26 cellular contexts compared by ENCODE assay signal in genomic region chr22:29054251-29054767, GRCh38. TPM values are rescaled to one million over a fixed set of nuclear protein-coding genes. Genes with fewer than 3 reads are reported as not detected.
DNase-seq lines count a peak whose midpoint lies in the region; ATAC-seq, FAIRE-seq and TF ChIP-seq lines count a peak whose summit lies in the region.
"Had no signal": no experiment of that assay in that cellular context is flagged by ENCODE, and none has a peak within 500 bp of the region (broad histone marks: within the 10 kb centered on the region; RNA-seq: fewer than 3 reads in every experiment).

No MANE protein-coding gene starts in this region.

- H3K4me3 ChIP-seq in HUES64 (ENCODE audit: low read length) (no peak overlapping the region), H1 (ENCODE audit: extremely low read depth in 1 of 4, insufficient read depth in 2 of 4, low read depth in 3 of 4, low read length in 4 of 4) (no peak overlapping the region), brain microvascular endothelial cell (ENCODE audit: low read depth, low read length) (no peak overlapping the region)
- H3K4me3 ChIP-seq: BLaER1, SJCRH30 had no signal

- TF ChIP-seq EP300 in H1 (IDR thresholded peaks at IDR 0.05; ENCODE audit: borderline replicate concordance in 1 of 2, low read depth in 2 of 2, low read length in 2 of 2) = no peak

- in situ Hi-C loops in brain microvascular endothelial cell (cut with HindIII; ENCODE audit: low pct_ligation_motif_present, low sequenced_read_pairs) = no loop called here

- 0 out of 3 replicates have a peak, but pooled peaks of 1 of the 2 experiments have one; percentile 23 for TF ChIP-seq POLR2A in H1 (IDR thresholded peaks at IDR 0.05; ENCODE audit: control extremely low read depth in 1 of 2, low read depth in 2 of 2, low read length in 2 of 2)

- H2AK5ac ChIP-seq in H1 (ENCODE audit: low read depth, low read length) = peak overlapping the region; percentile 87; the same call in 1 of the 2 replicates

- no peak overlapping the region for H3K9ac ChIP-seq in HUES64 (ENCODE audit: low read depth, low read length)
- no peak overlapping the region for H3K9ac ChIP-seq in H1 (replicated peaks in 1 of 4; ENCODE audit: extremely low read depth in 1 of 4, low read depth in 3 of 4, low read length in 3 of 4)
- H3K9ac ChIP-seq: BLaER1 had no signal

- H4K91ac ChIP-seq in H1 (replicated peaks; ENCODE audit: insufficient read length, low read length) = peak overlapping the region; percentile 5

- H3K14ac ChIP-seq in H1 (ENCODE audit: insufficient read length) = no peak overlapping the region

- peak overlapping the region; percentile 11 to 59; a peak in 2 of 4 replicates for H3K4me2 ChIP-seq in H1 (ENCODE audit: insufficient read depth in 1 of 2, low read depth in 2 of 2, low read length in 2 of 2)

- H2AFZ ChIP-seq in H1 (ENCODE audit: low read length) = no peak overlapping the region

- no peak overlapping the region for H2BK120ac ChIP-seq in H1 (replicated peaks; ENCODE audit: low read depth, low read length)

- CTCF ChIA-PET in H1 (lab: Charles Lee; ENCODE audit: partially characterized antibody) = interaction anchor here (0.6 to 4.0 kb wide), 7 partner anchors 14 to 151 kb away, joined by 3 to 22 read pairs (median 3); partner anchors contain the start of gene EMID1

- POLR2A ChIA-PET in H1 (lab: Charles Lee; ENCODE audit: partially characterized antibody) = interaction anchor here (0.7 to 1.9 kb wide), 5 partner anchors 11 to 16 kb away, joined by 3 to 12 read pairs (median 5); no protein-coding TSS in a partner anchor

- no peak overlapping the region; the same call in 1 of the 2 replicates for H2BK12ac ChIP-seq in H1 (ENCODE audit: low read depth, low read length)

- no peaks in the 10 kb centered on the region for H3K23me2 ChIP-seq in H1 (ENCODE audit: low read depth, low read length)

- DNase-seq in H1 (ENCODE audit: low read depth in 1 of 2, low spot score in 2 of 2) (no peak), myocyte (ENCODE audit: low read depth) (peak; percentile 71), urothelium cell line (ENCODE audit: low spot score) (no peak), cerebellar cortex (ENCODE audit: low spot score) (no peak), brain microvascular endothelial cell (no peak)
- DNase-seq: CD4-positive, alpha-beta T cell; COR-L47; IMR-90; MV-4-11; NCI-H1694; NCI-H2081; NCI-H2171; NCI-H345; NCI-H774 had no signal

- no peak for TF ChIP-seq RAD21 in H1 (IDR thresholded peaks at IDR 0.05 in 1 of 2, conservative IDR thresholded peaks at IDR 0.05 in 1 of 2; ENCODE audit: low read depth in 2 of 2, low read length in 2 of 2)

- no peak overlapping the region for H3K56ac ChIP-seq in H1 (replicated peaks; ENCODE audit: insufficient read length, low read depth, low read length)

- H2BK15ac ChIP-seq in H1 (ENCODE audit: low read length) = peak overlapping the region; percentile 74; the same call in 1 of the 2 replicates

- H3K4ac ChIP-seq in H1 (replicated peaks; ENCODE audit: insufficient read length, low read depth, low read length) = peak overlapping the region; percentile 76

- H3K27ac ChIP-seq in HUES64 (ENCODE audit: low read depth, low read length) (peak overlapping the region; percentile 16; the same call in 1 of the 2 replicates), H1 (ENCODE audit: low read depth, low read length) (no peak overlapping the region), brain microvascular endothelial cell (no peak overlapping the region)
- H3K27ac ChIP-seq: BLaER1, HL-60 had no signal

- H2BK20ac ChIP-seq in H1 (ENCODE audit: low read length) = no peak overlapping the region

- 0 out of 2 replicates have a peak overlapping the region, but pooled peaks have one; percentile 42 for H2BK5ac ChIP-seq in H1 (ENCODE audit: low read depth, low read length)

- no peaks in the 10 kb centered on the region for H3K9me3 ChIP-seq in HUES64 (ENCODE audit: insufficient read depth, low read depth, low read length)
- no peaks in the 10 kb centered on the region for H3K9me3 ChIP-seq in H1 (ENCODE audit: insufficient read depth in 2 of 2, low read depth in 1 of 2, low read length in 1 of 2)
- H3K9me3 ChIP-seq: BLaER1, SJCRH30 had no signal

- no peak overlapping the region for H3K23ac ChIP-seq in H1 (ENCODE audit: insufficient read length)

- TF ChIP-seq CTCF in H1 (IDR thresholded peaks at IDR 0.05; ENCODE audit: control extremely low read depth in 1 of 3, insufficient read depth in 1 of 3, low read depth in 1 of 3, low read length in 3 of 3) = no peak
- no peak for TF ChIP-seq CTCF in brain microvascular endothelial cell (IDR thresholded peaks at IDR 0.05; ENCODE audit: low read depth, low read length, missing control alignments)

- no peak overlapping the region; the same call in 1 of the 2 replicates for H4K8ac ChIP-seq in H1 (ENCODE audit: extremely low read depth, insufficient read depth, low read length)

- no peaks in the 10 kb centered on the region for H3K79me2 ChIP-seq in H1 (ENCODE audit: control insufficient read depth in 1 of 2, insufficient read depth in 2 of 2, low read length in 2 of 2)

- no peaks in the 10 kb centered on the region for H4K20me1 ChIP-seq in H1 (replicated peaks in 1 of 2; ENCODE audit: control insufficient read depth in 1 of 2, insufficient read depth in 2 of 2, low read length in 2 of 2)

- peak overlapping the region; percentile 65 for H4K5ac ChIP-seq in H1 (ENCODE audit: insufficient read length, low read depth, low read length)

- FAIRE-seq in H1 (lab: Jason Lieb, UNC) = no peak
- FAIRE-seq in urothelium cell line (lab: Jason Lieb, UNC) = peak; percentile 30
- FAIRE-seq: GM12892, GM18507, H54 had no signal

- peaks cover 2% of the 10 kb centered on the region; the same call in 1 of the 2 replicates for H3K79me1 ChIP-seq in H1 (ENCODE audit: low read depth, low read length)

- H3K36me3 ChIP-seq in HUES64 (ENCODE audit: insufficient read depth, low read length) (peaks cover 18% of the 10 kb centered on the region), H1 (ENCODE audit: control insufficient read depth in 2 of 4, insufficient read depth in 4 of 4, low read length in 3 of 4) (peaks cover 1 to 17% (median 6%) of the 10 kb centered on the region in 4 experiments; a peak in 5 of 8 replicates), brain microvascular endothelial cell (replicated peaks) (no peaks in the 10 kb centered on the region)
- H3K36me3 ChIP-seq: SJCRH30 had no signal

- ATAC-seq in HG03139 (IDR thresholded peaks at IDR 0.05; ENCODE audit: unreplicated experiment) = no peak
- ATAC-seq: Panc1 had no signal

- H3K27me3 ChIP-seq in HUES64 (ENCODE audit: insufficient read depth, low read length) (no peaks in the 10 kb centered on the region), H1 (replicated peaks in 1 of 4; ENCODE audit: control insufficient read depth in 3 of 4, extremely low read depth in 1 of 4, insufficient read depth in 3 of 4, low read length in 3 of 4) (no peaks in the 10 kb centered on the region), brain microvascular endothelial cell (replicated peaks) (no peaks in the 10 kb centered on the region)
- H3K27me3 ChIP-seq: BLaER1, SJCRH30 had no signal

- peak overlapping the region; percentile 55 for H3K18ac ChIP-seq in H1 (ENCODE audit: extremely low read depth, low read length)

- H3K4me1 ChIP-seq in HUES64 (ENCODE audit: insufficient read depth, low read length) (peaks cover 27% of the 10 kb centered on the region), H1 (replicated peaks in 1 of 4; ENCODE audit: control insufficient read depth in 3 of 4, insufficient read depth in 4 of 4, low read length in 3 of 4) (peaks cover 0 to 27% (median 18%) of the 10 kb centered on the region in 4 experiments; a peak in 6 of 7 replicates)

- 91% methylated on average over 10 of the region's 10 CpGs for WGBS in HUES64
- 86% methylated on average over 10 of the region's 10 CpGs; no CpG with 5 or more reads in 1 of the 2 experiments for WGBS in H1 (ENCODE audit: extremely low coverage in 1 of 2, insufficient coverage in 1 of 2, insufficient read length in 1 of 2, insufficient replicate concordance in 2 of 2, low coverage in 1 of 2, low lambda C conversion rate in 2 of 2, missing lambda C conversion rate in 1 of 2), 2 experiments

TF ChIP-seq in H1, 55 proteins besides CTCF, POLR2A, EP300 and RAD21 (continues in another document):
- TF ChIP-seq NRF1 (IDR thresholded peaks at IDR 0.05; ENCODE audit: low read depth, low read length) (no peak), HDAC6 (IDR thresholded peaks at IDR 0.05; ENCODE audit: low read depth, low read length) (no peak), CREB1 (IDR thresholded peaks at IDR 0.05) (no peak), POLR2AphosphoS5 (IDR thresholded peaks at IDR 0.05; ENCODE audit: low read depth, low read length) (no peak; the same call in 1 of the 2 replicates), CHD2 (IDR thresholded peaks at IDR 0.05; ENCODE audit: low read length) (no peak)
- TF ChIP-seq, protein P1, sequence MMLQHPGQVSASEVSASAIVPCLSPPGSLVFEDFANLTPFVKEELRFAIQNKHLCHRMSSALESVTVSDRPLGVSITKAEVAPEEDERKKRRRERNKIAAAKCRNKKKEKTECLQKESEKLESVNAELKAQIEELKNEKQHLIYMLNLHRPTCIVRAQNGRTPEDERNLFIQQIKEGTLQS (IDR thresholded peaks at IDR 0.05; ENCODE audit: insufficient read depth, low read depth, low read length) = no peak

RNA-seq across cellular contexts. Expression of gene C22orf31, which starts 7.3 kb away (rescaled TPM):
- not detected for polyA plus RNA-seq in HUES64 (2013, experiment 1 of 2)
- polyA plus RNA-seq in HUES64 (2013, experiment 2 of 2) = not detected
- total RNA-seq in H1 (2021; fragmentation: NEBNext Ultra II Directional; extraction: Animal tissue kit (Norgen Biotek cat#: 25700)) = not detected in 2 replicates
- not detected in 2 replicates for polyA plus RNA-seq in H1 (2011; rRNA removed)
- not detected for polyA plus RNA-seq in H1 (2011; cell fraction: cytosol; rRNA removed)
- not detected for polyA plus RNA-seq in H1 (2011; cell fraction: nucleus; rRNA removed)
- not detected in 4 replicates for polyA plus RNA-seq in H1 (2012, experiment 1 of 2)
- not detected for polyA plus RNA-seq in H1 (2012, experiment 2 of 2)
- polyA plus RNA-seq in H1 (2013, experiment 1 of 2) = not detected
- polyA plus RNA-seq in H1 (2013, experiment 2 of 2) = not detected
- polyA minus RNA-seq in H1 (2011; rRNA and poly(A)+ RNA removed) = not detected in 2 replicates
- not detected for polyA minus RNA-seq in H1 (2011; cell fraction: cytosol; rRNA and poly(A)+ RNA removed)
- polyA minus RNA-seq in H1 (2011; cell fraction: nucleus; rRNA and poly(A)+ RNA removed) = not detected
- total RNA-seq in myocyte = not detected in 2 replicates
- not detected for polyA plus RNA-seq in myocyte (2012)
- total RNA-seq: CD4-positive, alpha-beta T cell; G401; HT-29; IMR-90; M059J; SJCRH30 had no signal
- polyA plus RNA-seq: IMR-90 had no signal

RNA-seq across cellular contexts. Expression of gene KREMEN1, which starts 18.5 kb away (rescaled TPM):
- polyA plus RNA-seq in HUES64 (2013, experiment 1 of 2) = 2.5 TPM
- polyA plus RNA-seq in HUES64 (2013, experiment 2 of 2) = 2.2 TPM
- 3.2 TPM in 2 replicates for total RNA-seq in H1 (2021; fragmentation: NEBNext Ultra II Directional; extraction: Animal tissue kit (Norgen Biotek cat#: 25700))
- polyA plus RNA-seq in H1 (2011; rRNA removed) = 2.1 and 5.9 TPM in 2 replicates
- polyA plus RNA-seq in H1 (2011; cell fraction: cytosol; rRNA removed) = 2.1 TPM
- 3.6 TPM for polyA plus RNA-seq in H1 (2011; cell fraction: nucleus; rRNA removed)
- polyA plus RNA-seq in H1 (2012, experiment 1 of 2) = 1.6 to 2.6 TPM (median 1.9 TPM) in 4 replicates
- 1.8 TPM for polyA plus RNA-seq in H1 (2012, experiment 2 of 2)
- polyA plus RNA-seq in H1 (2013, experiment 1 of 2) = 2.2 TPM
- polyA plus RNA-seq in H1 (2013, experiment 2 of 2) = 2.8 TPM
- polyA minus RNA-seq in H1 (2011; rRNA and poly(A)+ RNA removed) = 2.0 and 2.5 TPM in 2 replicates
- polyA minus RNA-seq in H1 (2011; cell fraction: cytosol; rRNA and poly(A)+ RNA removed) = 2.9 TPM
- 1.7 TPM for polyA minus RNA-seq in H1 (2011; cell fraction: nucleus; rRNA and poly(A)+ RNA removed)
- 78.1 and 84.1 TPM in 2 replicates for total RNA-seq in myocyte
- polyA plus RNA-seq in myocyte (2012) = 34.6 TPM
- total RNA-seq: CD4-positive, alpha-beta T cell had no signal

Comparison
In these comparisons a context has a peak if more than half of its experiments do, and no peak if none do; other contexts are left out.
1. RNA of gene KREMEN1, which starts 18.5 kb away (total RNA-seq): 78.1 to 84.1 TPM in myocyte; 3.2 TPM in H1; every median in the first group is over 10 times any median in the second.